In the genomic region with DNA sequence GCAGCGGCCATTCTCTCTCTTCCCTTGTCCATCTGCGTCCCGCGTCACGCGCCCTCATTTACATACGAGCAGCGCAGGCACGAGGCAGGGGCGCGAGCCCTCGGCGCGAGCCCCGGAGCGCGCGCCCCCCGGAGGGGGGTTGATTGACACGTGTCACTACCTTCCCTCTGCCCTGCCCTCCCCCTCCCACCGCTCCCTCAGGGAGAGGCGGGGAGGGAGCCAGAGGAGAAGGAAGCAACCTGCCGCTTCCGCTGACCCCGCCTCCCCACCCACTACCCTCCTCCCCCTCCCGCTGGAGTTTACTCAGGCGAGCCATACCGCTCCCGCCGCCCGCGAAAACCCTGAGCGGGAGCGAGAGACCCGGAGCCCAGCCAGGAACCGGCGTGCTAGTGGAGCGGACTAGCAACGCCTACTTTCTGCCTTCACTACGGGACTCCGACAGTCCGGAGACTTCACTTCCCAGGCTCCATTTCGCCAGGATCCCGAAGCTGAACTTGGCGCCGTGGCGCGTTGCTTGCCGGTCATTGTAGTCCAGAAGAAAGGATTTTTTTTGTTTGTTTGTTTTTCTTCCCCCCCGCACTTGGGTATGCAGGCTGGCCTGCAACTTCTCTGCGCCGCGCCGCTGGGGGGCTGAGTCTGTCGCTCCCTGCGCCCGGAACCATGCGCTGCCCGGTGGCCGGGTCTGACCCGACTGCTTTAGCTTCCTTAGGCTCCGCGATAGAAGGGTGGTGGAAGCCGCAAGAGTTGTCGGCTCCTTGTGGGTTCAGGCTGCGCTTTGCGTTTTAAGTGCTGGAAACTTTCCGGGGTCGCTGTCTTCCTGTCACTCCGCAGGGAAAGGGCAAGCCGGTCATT, we compare ENCODE assay signal across 8 cellular contexts. TPM values are rescaled to one million over a fixed set of nuclear protein-coding genes. Genes with fewer than 3 reads are reported as not detected.
A peak's percentile ranks its signal among the peaks of the same experiment; 100 is the strongest.
DNase-seq lines count a peak whose midpoint lies in the region; ATAC-seq and FAIRE-seq lines count a peak whose summit lies in the region.

A gene (minus strand): TSS at position 36 of the 852 bp plus-strand sequence. CDS start 4 bp downstream, at position 32.

- H3K4me3 ChIP-seq in NT2/D1 (ENCODE audit: insufficient read length, low read depth) (peak within 1 kb of the TSS; percentile 65), mesodermal cell (ENCODE audit: extremely low read depth, insufficient read depth, low read length, poor library complexity, severe bottlenecking) (peak within 1 kb of the TSS; percentile 84)

- H3K4me1 ChIP-seq in NT2/D1 (ENCODE audit: insufficient read depth, insufficient read length) (no peaks in the 10 kb centered on the region), mesodermal cell (ENCODE audit: control insufficient read depth, insufficient read depth, low read length, poor library complexity, severe bottlenecking) (no peaks in the 10 kb centered on the region)

- DNase-seq in Caki2 (ENCODE audit: low read depth) = peak; percentile 97
- DNase-seq in HUDEP-2 (lab: John Stamatoyannopoulos, UW; ENCODE audit: unreplicated experiment in 76 of 76) = peak in 75 of 76 experiments; percentile 35 to 97 (median 94)
- peak; percentile 94 for DNase-seq in NT2/D1 (ENCODE audit: low read depth, low spot score)
- peak; percentile 88 for DNase-seq in activated CD8-positive, alpha-beta memory T cell treated with anti-CD3 and anti-CD28 coated beads, Interleukin-2, amount 50 U/mL, for 4 hours
- peak; percentile 77 to 78 for DNase-seq in stimulated activated CD8-positive, alpha-beta memory T cell treated with anti-CD3 and anti-CD28 coated beads, Interleukin-15, amount 100 ng/mL, for 4 hours (ENCODE audit: low read depth in 2 of 2)

- in situ Hi-C loops in Caki2 (cut with HindIII; ENCODE audit: low pct_unique_long_range_greater_than_20kb, low sequenced_read_pairs) = no loop called here

- ATAC-seq in GM21381 (IDR thresholded peaks at IDR 0.05; ENCODE audit: unreplicated experiment) = peak; percentile 74

- H3K36me3 ChIP-seq in NT2/D1 (ENCODE audit: insufficient read depth, insufficient read length, low read length) = no peaks in the 10 kb centered on the region
- no peaks in the 10 kb centered on the region for H3K36me3 ChIP-seq in mesodermal cell (ENCODE audit: control insufficient read depth, insufficient read depth, low read length)

- peak; percentile 94 for FAIRE-seq in endometrium (lab: Jason Lieb, UNC)

- peak within 1 kb of the TSS; percentile 92 for H3K9ac ChIP-seq in NT2/D1 (ENCODE audit: insufficient read length, low read depth)

- H3K9me3 ChIP-seq in NT2/D1 (ENCODE audit: insufficient read depth, low read length) = no peaks in the 10 kb centered on the region
- no peaks in the 10 kb centered on the region for H3K9me3 ChIP-seq in mesodermal cell (ENCODE audit: control insufficient read depth, low read length)

- 0 to 1% methylated on average over 24 to 30 of the region's 71 CpGs for WGBS in mesodermal cell (ENCODE audit: insufficient coverage in 2 of 2), 2 experiments

- H3K27me3 ChIP-seq in NT2/D1 (ENCODE audit: insufficient read depth, insufficient read length) = peaks cover 23% of the 10 kb centered on the region

- peak within 1 kb of the TSS; percentile 95 for H3K27ac ChIP-seq in mesodermal cell (ENCODE audit: low read depth, low read length, severe bottlenecking)

RNA-seq across cellular contexts. Expression of the gene that starts here (rescaled TPM):
- 29.6 and 33.8 TPM in 2 replicates for total RNA-seq in Caki2 (2014; rRNA removed; shearing (Covaris generic); ENCODE audit: low replicate concordance)
- polyA plus RNA-seq in mesodermal cell (2013, experiment 1 of 2) = 43.5 TPM
- polyA plus RNA-seq in mesodermal cell (2013, experiment 2 of 2) = 32.8 TPM

Comparison
In these comparisons a context has a peak if more than half of its experiments do, and no peak if none do; other contexts are left out.
1. Peak in every context shown above with its lines: DNase-seq, ATAC-seq, H3K4me3 ChIP-seq and H3K27ac ChIP-seq.